1 cellular context compared by ENCODE assay signal in genomic region chr1:207302618-207303408, GRCh38.
TF ChIP-seq lines count a peak whose summit lies in the region.

No MANE protein-coding gene starts in this region.

TF ChIP-seq in K562, 482 proteins besides CTCF, POLR2A, EP300 and RAD21 (continued from another document and continues in another):
- no peak for TF ChIP-seq ARID3A (IDR thresholded peaks at IDR 0.05; ENCODE audit: borderline replicate concordance, low read depth, low read length)
- no peak for TF ChIP-seq ZNF655 (CRISPR knock-in tag; IDR thresholded peaks at IDR 0.05)
- TF ChIP-seq FIP1L1 (IDR thresholded peaks at IDR 0.05; ENCODE audit: low read depth, low read length, poor library complexity, severe bottlenecking): no peak
- no peak for TF ChIP-seq PBX2 (CRISPR knock-in tag; IDR thresholded peaks at IDR 0.05; ENCODE audit: low read depth)
- TF ChIP-seq PBX2 (tag; conservative IDR thresholded peaks at IDR 0.05; ENCODE audit: low read depth): peak; percentile 57
- no peak for TF ChIP-seq NCOA1 (IDR thresholded peaks at IDR 0.05; ENCODE audit: low read depth)
- no peak for TF ChIP-seq ZSCAN32 (CRISPR knock-in tag; IDR thresholded peaks at IDR 0.05)
- no peak for TF ChIP-seq E2F6 (IDR thresholded peaks at IDR 0.05; ENCODE audit: borderline replicate concordance in 1 of 2, extremely low read depth in 1 of 2, insufficient read depth in 1 of 2, insufficient read length in 1 of 2, low read depth in 1 of 2, low read length in 1 of 2, poor library complexity in 1 of 2, severe bottlenecking in 1 of 2)
- TF ChIP-seq E2F4 (CRISPR knock-in tag; IDR thresholded peaks at IDR 0.05; ENCODE audit: low read depth): no peak
- TF ChIP-seq STAT5A (IDR thresholded peaks at IDR 0.05; ENCODE audit: borderline replicate concordance, low read length): no peak
- TF ChIP-seq KAT8 (IDR thresholded peaks at IDR 0.05; ENCODE audit: low read depth): no peak
- no peak for TF ChIP-seq ZNF696 (CRISPR knock-in tag; conservative IDR thresholded peaks at IDR 0.05)
- no peak for TF ChIP-seq ERF (CRISPR knock-in tag; IDR thresholded peaks at IDR 0.05)
- no peak for TF ChIP-seq CUX1 (CRISPR knock-in tag; IDR thresholded peaks at IDR 0.05)
- TF ChIP-seq ZNF644 (tag; IDR thresholded peaks at IDR 0.05; ENCODE audit: low read depth): no peak
- TF ChIP-seq NKRF (IDR thresholded peaks at IDR 0.05; ENCODE audit: borderline replicate concordance): no peak
- no peak for TF ChIP-seq ATF2 (CRISPR knock-in tag; IDR thresholded peaks at IDR 0.05)
- TF ChIP-seq FOXK2 (conservative IDR thresholded peaks at IDR 0.05 in 1 of 2, IDR thresholded peaks at IDR 0.05 in 1 of 2; ENCODE audit: low read depth in 2 of 2): no peak
- TF ChIP-seq SIN3B (IDR thresholded peaks at IDR 0.05; ENCODE audit: low read depth): no peak
- TF ChIP-seq FOXK1 (CRISPR knock-in tag; IDR thresholded peaks at IDR 0.05; ENCODE audit: borderline replicate concordance): no peak
- no peak for TF ChIP-seq RUNX1 (IDR thresholded peaks at IDR 0.05; ENCODE audit: low read depth)
- no peak for TF ChIP-seq MCM7 (IDR thresholded peaks at IDR 0.05)
- TF ChIP-seq SMAD4 (CRISPR knock-in tag; conservative IDR thresholded peaks at IDR 0.05): peak; percentile 83
- no peak for TF ChIP-seq HDAC2 (IDR thresholded peaks at IDR 0.05)
- TF ChIP-seq EHMT2 (IDR thresholded peaks at IDR 0.05): 0 out of 2 replicates have a peak, but pooled peaks have one; percentile 9
- TF ChIP-seq PHF8 (IDR thresholded peaks at IDR 0.05; ENCODE audit: borderline replicate concordance, low read length): no peak
- peak; percentile 80 for TF ChIP-seq ATF3 (IDR thresholded peaks at IDR 0.05)
- TF ChIP-seq ATF3 (CRISPR knock-in tag; conservative IDR thresholded peaks at IDR 0.05): no peak
- TF ChIP-seq TAF9B (IDR thresholded peaks at IDR 0.05; ENCODE audit: partially characterized antibody): no peak
- 0 out of 2 replicates have a peak, but pooled peaks have one; percentile 25 for TF ChIP-seq TEAD4 (IDR thresholded peaks at IDR 0.05; ENCODE audit: low read length)
- no peak for TF ChIP-seq TEAD4 (CRISPR knock-in tag; IDR thresholded peaks at IDR 0.05; ENCODE audit: borderline replicate concordance)
- TF ChIP-seq ZNF3 (CRISPR knock-in tag; IDR thresholded peaks at IDR 0.05): no peak
- TF ChIP-seq CTBP1 (IDR thresholded peaks at IDR 0.05; ENCODE audit: borderline replicate concordance): peak; percentile 51; the same call in 1 of the 2 replicates
- no peak for TF ChIP-seq BCL6 (CRISPR knock-in tag; IDR thresholded peaks at IDR 0.05)
- TF ChIP-seq PURB (CRISPR knock-in tag; IDR thresholded peaks at IDR 0.05; ENCODE audit: low read depth): no peak
- TF ChIP-seq NR2C2 (CRISPR knock-in tag; IDR thresholded peaks at IDR 0.05): no peak
- TF ChIP-seq NR2C2 (tag; IDR thresholded peaks at IDR 0.05): peak; percentile 31; the same call in 1 of the 2 replicates
- no peak for TF ChIP-seq ETV5 (CRISPR knock-in tag; IDR thresholded peaks at IDR 0.05; ENCODE audit: low read depth)
- TF ChIP-seq USF1 (CRISPR knock-in tag; IDR thresholded peaks at IDR 0.05): no peak
- TF ChIP-seq THRA (IDR thresholded peaks at IDR 0.05): no peak
- TF ChIP-seq GATA2 (CRISPR knock-in tag; IDR thresholded peaks at IDR 0.05): peak; percentile 11; the same call in 1 of the 2 replicates
- no peak for TF ChIP-seq HLTF (IDR thresholded peaks at IDR 0.05)
- no peak for TF ChIP-seq ZNF146 (CRISPR knock-in tag; IDR thresholded peaks at IDR 0.05; ENCODE audit: unreplicated experiment)
- no peak for TF ChIP-seq CHD2 (IDR thresholded peaks at IDR 0.05; ENCODE audit: low read depth, low read length)
- peak; percentile 60; the same call in 1 of the 2 replicates for TF ChIP-seq ZNF584 (CRISPR knock-in tag; IDR thresholded peaks at IDR 0.05; ENCODE audit: low read depth)
